In the genomic region with DNA sequence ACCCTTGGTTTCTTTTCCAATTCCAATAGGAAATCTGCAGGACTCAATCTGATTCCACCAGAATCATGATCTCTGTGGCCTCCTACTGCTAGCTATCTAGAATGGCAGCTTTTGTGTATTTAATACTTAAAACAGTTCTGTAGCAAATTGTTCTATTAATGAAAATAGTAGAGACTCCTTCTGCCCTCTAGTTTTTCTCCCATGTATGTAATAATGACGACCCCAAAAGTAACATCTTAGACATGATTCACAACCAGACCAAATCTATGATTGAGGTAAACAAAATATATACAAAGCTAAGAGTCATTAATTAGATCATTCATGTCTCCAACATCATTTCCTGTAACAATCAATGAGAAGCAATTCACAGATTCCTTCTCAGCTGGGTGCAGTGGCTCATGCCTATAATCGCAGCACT, we compare ENCODE assay signal across 8 cellular contexts.
DNase-seq lines count a peak whose midpoint lies in the region; ATAC-seq and TF ChIP-seq lines count a peak whose summit lies in the region.

No MANE protein-coding gene starts in this region.

- CTCF ChIA-PET in BJ (lab: Yijun Ruan, JAX): interaction anchor here (0.8 to 2.9 kb wide), 24 partner anchors 10 to 586 kb away, joined by 3 to 18 read pairs (median 4); no protein-coding TSS in a partner anchor

- in situ Hi-C loops in brain microvascular endothelial cell (cut with HindIII; ENCODE audit: low pct_ligation_motif_present, low sequenced_read_pairs): no loop called here

- peaks cover 57% of the 10 kb centered on the region for H3K4me1 ChIP-seq in vagina

- intact Hi-C loops in vagina (cut with DNase I): no loop called here

- POLR2A ChIA-PET in BJ (lab: Charles Lee): interaction anchor here (0.5 to 1.1 kb wide), 2 partner anchors 157 to 206 kb away, joined by 3 to 8 read pairs; no protein-coding TSS in a partner anchor

- no peak for DNase-seq in BJ (ENCODE audit: low read depth)
- peak; percentile 39 for DNase-seq in HFFc6
- no peak for DNase-seq in brain microvascular endothelial cell
- no peak for DNase-seq in naive B cell
- DNase-seq in MG63: no peak
- DNase-seq in vagina (ENCODE audit: extremely low spot score in 2 of 2): no peak
- DNase-seq in NCI-H1436 (lab: John Stamatoyannopoulos, UW): no peak
- DNase-seq in HK-2 (ENCODE audit: unreplicated experiment): no peak

- H3K9me3 ChIP-seq in MG63: no peaks in the 10 kb centered on the region
- no peaks in the 10 kb centered on the region for H3K9me3 ChIP-seq in vagina

- H3K4me3 ChIP-seq in BJ (ENCODE audit: low read depth, low read length): no peak overlapping the region
- H3K4me3 ChIP-seq in brain microvascular endothelial cell (ENCODE audit: low read depth, low read length): no peak overlapping the region
- H3K4me3 ChIP-seq in MG63: no peak overlapping the region
- no peak overlapping the region for H3K4me3 ChIP-seq in vagina

- no peak for TF ChIP-seq POLR2A in vagina (IDR thresholded peaks at IDR 0.05)

- H3K27me3 Mint-ChIP-seq in HFFc6 (ENCODE audit: insufficient read depth): peaks cover 3% of the 10 kb centered on the region
- H3K27me3 Mint-ChIP-seq in naive B cell: no peaks in the 10 kb centered on the region

- H3K36me3 ChIP-seq in BJ (ENCODE audit: control insufficient read depth, insufficient read depth, low read length) (no peaks in the 10 kb centered on the region), brain microvascular endothelial cell (replicated peaks) (no peaks in the 10 kb centered on the region), MG63 (no peaks in the 10 kb centered on the region; the same call in 1 of the 2 replicates), vagina (no peaks in the 10 kb centered on the region)

- no peak for ATAC-seq in naive B cell (ENCODE audit: low read depth in 2 of 2)

- H3K4me1 Mint-ChIP-seq in HFFc6 (ENCODE audit: low read depth) (peaks cover 75% of the 10 kb centered on the region), naive B cell (peaks cover 56 to 85% (median 71%) of the 10 kb centered on the region in 3 donors)

- H3K27me3 ChIP-seq in BJ (ENCODE audit: control insufficient read depth, insufficient read depth, low read length): no peaks in the 10 kb centered on the region
- H3K27me3 ChIP-seq in brain microvascular endothelial cell (replicated peaks): no peaks in the 10 kb centered on the region
- no peaks in the 10 kb centered on the region for H3K27me3 ChIP-seq in MG63
- H3K27me3 ChIP-seq in vagina: no peaks in the 10 kb centered on the region

- H3K9me3 Mint-ChIP-seq in HFFc6 (no peaks in the 10 kb centered on the region), naive B cell (peaks cover 0 to 3% (median 0%) of the 10 kb centered on the region in 7 donors)

- H3K4me3 Mint-ChIP-seq in HFFc6 (no peak overlapping the region), naive B cell (peak overlapping the region in 2 of 8 donors; percentile 16 to 42)

- peaks cover 22% of the 10 kb centered on the region for H3K36me3 Mint-ChIP-seq in HFFc6 (ENCODE audit: low read depth)
- H3K36me3 Mint-ChIP-seq in naive B cell: peaks cover 0 to 3% of the 10 kb centered on the region in 2 donors

- H3K27ac Mint-ChIP-seq in HFFc6 (peak overlapping the region; percentile 75), naive B cell (peak overlapping the region in 4 of 6 donors; percentile 8 to 83 (median 21))

- TF ChIP-seq CTCF in BJ (IDR thresholded peaks at IDR 0.05; ENCODE audit: insufficient read depth, low read depth, low read length) (peak; percentile 65), HFFc6 (IDR thresholded peaks at IDR 0.05) (peak; percentile 63), brain microvascular endothelial cell (IDR thresholded peaks at IDR 0.05; ENCODE audit: low read depth, low read length, missing control alignments) (peak; percentile 42), vagina (IDR thresholded peaks at IDR 0.05) (no peak)

- no peak overlapping the region for H3K27ac ChIP-seq in brain microvascular endothelial cell
- no peak overlapping the region for H3K27ac ChIP-seq in vagina

Comparison
In these comparisons a context has a peak if more than half of its experiments do, and no peak if none do; other contexts are left out.
1. CTCF ChIP-seq: peak in BJ (single experiment), HFFc6 (single experiment) and brain microvascular endothelial cell (single experiment); none in vagina (0 of 3).